27 cellular contexts compared by ENCODE assay signal in genomic region chr20:63933646-63934045, GRCh38.
"Had no signal": no experiment of that assay in that cellular context is flagged by ENCODE, and none has a peak within 500 bp of the region (broad histone marks: within the 10 kb centered on the region; RNA-seq: fewer than 3 reads in every experiment).

No MANE protein-coding gene starts in this region.

- H3K4me1 ChIP-seq: colonic mucosa, gastroesophageal sphincter, thyroid gland, vagina had no signal

- H3K9me3 Mint-ChIP-seq: activated naive CD4-positive, alpha-beta T cell treated with anti-CD3 and anti-CD28 coated beads, Interleukin-2, amount 50 U/mL, for 72 hours; activated T-cell treated with anti-CD3 and anti-CD28 coated beads, Interleukin-2, amount 50 U/mL, for 72 hours; neural crest cell; stimulated activated naive B cell treated with anti-CD40 and anti-IgM and Interleukin-4, amounts not matched to agents 10 μg/mL and 1 μg/mL and 100 μg/mL, for 72 hours; T-helper 2 cell treated with Interferon-gamma antibody and Interleukin-4, amounts not matched to agents 5 μg/mL and 100 μg/mL, for 36 hours had no signal

- DNase-seq: activated CD4-positive, CD25-positive, alpha-beta regulatory T cell; activated naive CD4-positive, alpha-beta T cell; activated T-cell treated with anti-CD3 and anti-CD28 coated beads for 4 hours; cerebellar nuclear complex; colonic mucosa; effector memory CD4-positive, alpha-beta T cell; erythroblast; kidney glomerular epithelial cell; left lung; midbrain; naive thymus-derived CD4-positive, alpha-beta T cell; occipital lobe; stimulated activated CD4-positive, alpha-beta T cell treated with anti-CD3 and anti-CD28 coated beads, Interleukin-15, amount 100 ng/mL, for 24 hours; stimulated activated CD4-positive, alpha-beta T cell treated with anti-CD3 and anti-CD28 coated beads, Interleukin-2, amount 100 ng/mL, for 24 hours; stimulated activated naive B cell treated with anti-CD40 and anti-IgM and Interleukin-4, amounts not matched to agents 10 μg/mL and 1 μg/mL and 100 μg/mL, for 72 hours; stomach; T-helper 1 cell; thyroid gland had no signal

- H3K27me3 ChIP-seq: colonic mucosa, gastroesophageal sphincter, left lung, right atrium auricular region, stomach, thyroid gland, upper lobe of left lung, vagina had no signal

- H3K9me3 ChIP-seq: colonic mucosa, gastroesophageal sphincter, left lung, right atrium auricular region, stomach, thyroid gland, upper lobe of left lung, vagina had no signal

- H3K4me3 Mint-ChIP-seq: activated CD4-positive, alpha-beta T cell treated with anti-CD3 and anti-CD28 coated beads for 36 hours; activated T-cell treated with anti-CD3 and anti-CD28 coated beads, Interleukin-2, amount 50 U/mL, for 72 hours; naive thymus-derived CD4-positive, alpha-beta T cell; neural crest cell; stimulated activated naive B cell treated with anti-CD40 and anti-IgM and Interleukin-4, amounts not matched to agents 10 μg/mL and 1 μg/mL and 100 μg/mL, for 72 hours; T-helper 2 cell treated with Interferon-gamma antibody and Interleukin-4, amounts not matched to agents 5 μg/mL and 100 μg/mL, for 36 hours had no signal

- H3K4me1 Mint-ChIP-seq: activated CD4-positive, alpha-beta T cell treated with anti-CD3 and anti-CD28 coated beads for 36 hours; neural crest cell had no signal

- H3K27ac ChIP-seq: colonic mucosa, gastroesophageal sphincter, left lung, stomach, thyroid gland, upper lobe of left lung, vagina had no signal

- H3K27ac Mint-ChIP-seq: activated CD4-positive, alpha-beta T cell treated with anti-CD3 and anti-CD28 coated beads for 36 hours; activated naive CD4-positive, alpha-beta T cell treated with anti-CD3 and anti-CD28 coated beads, Interleukin-2, amount 50 U/mL, for 72 hours; activated T-cell treated with anti-CD3 and anti-CD28 coated beads, Interleukin-2, amount 50 U/mL, for 72 hours; T-helper 2 cell treated with Interferon-gamma antibody and Interleukin-4, amounts not matched to agents 5 μg/mL and 100 μg/mL, for 36 hours had no signal

- H3K27me3 Mint-ChIP-seq: activated CD4-positive, alpha-beta T cell treated with anti-CD3 and anti-CD28 coated beads for 36 hours; naive thymus-derived CD4-positive, alpha-beta T cell; stimulated activated naive B cell treated with anti-CD40 and anti-IgM and Interleukin-4, amounts not matched to agents 10 μg/mL and 1 μg/mL and 100 μg/mL, for 72 hours had no signal

- ATAC-seq: activated CD4-positive, alpha-beta T cell treated with anti-CD3 and anti-CD28 coated beads for 36 hours; activated naive CD4-positive, alpha-beta T cell treated with anti-CD3 and anti-CD28 coated beads, Interleukin-2, amount 50 U/mL, for 72 hours; activated T-cell treated with anti-CD3 and anti-CD28 coated beads, Interleukin-2, amount 50 U/mL, for 72 hours; gastroesophageal sphincter; left lung; stimulated activated naive B cell treated with anti-CD40 and anti-IgM and Interleukin-4, amounts not matched to agents 10 μg/mL and 1 μg/mL and 100 μg/mL, for 72 hours had no signal

- H3K4me3 ChIP-seq: colonic mucosa, gastroesophageal sphincter, left lung, right atrium auricular region, stomach, thyroid gland, upper lobe of left lung, vagina had no signal
